1 cellular context compared by ENCODE assay signal in the genomic region with DNA sequence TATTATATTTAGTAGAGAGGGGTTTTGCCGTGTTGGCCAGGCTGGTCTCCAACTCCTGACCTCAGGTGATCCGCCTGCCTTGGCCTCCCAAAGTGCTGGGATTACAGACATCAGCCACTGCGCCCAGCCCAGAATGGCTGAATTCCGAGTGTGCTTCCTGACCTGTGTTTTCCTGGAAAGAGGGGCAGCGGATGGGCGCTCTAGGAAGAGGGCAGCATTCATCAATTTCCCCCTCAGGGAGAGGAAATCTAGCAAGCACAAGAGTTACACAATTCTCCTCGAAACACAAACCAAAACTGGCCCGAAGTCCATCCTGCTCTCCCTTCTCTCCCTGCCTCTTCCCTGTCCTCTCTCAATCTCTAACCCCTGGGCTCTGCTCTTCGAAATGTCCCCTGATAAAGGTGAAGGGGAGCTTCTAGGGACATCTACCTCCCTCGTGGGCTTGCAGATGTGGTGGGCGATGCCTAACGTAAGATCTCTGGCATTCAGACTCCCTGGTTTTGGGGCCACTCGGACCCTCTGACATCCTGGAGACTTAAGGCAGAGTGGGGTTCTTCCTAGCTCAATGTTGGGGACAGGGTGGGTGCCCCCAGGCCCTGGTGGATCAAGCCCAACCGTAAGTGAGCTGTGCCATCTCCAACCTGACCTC.
TF ChIP-seq lines count a peak whose summit lies in the region.

No MANE protein-coding gene starts in this region.

TF ChIP-seq in HepG2, 621 proteins besides CTCF, POLR2A, EP300 and RAD21 (continued from another document and continues in another):
- TF ChIP-seq, protein P1, sequence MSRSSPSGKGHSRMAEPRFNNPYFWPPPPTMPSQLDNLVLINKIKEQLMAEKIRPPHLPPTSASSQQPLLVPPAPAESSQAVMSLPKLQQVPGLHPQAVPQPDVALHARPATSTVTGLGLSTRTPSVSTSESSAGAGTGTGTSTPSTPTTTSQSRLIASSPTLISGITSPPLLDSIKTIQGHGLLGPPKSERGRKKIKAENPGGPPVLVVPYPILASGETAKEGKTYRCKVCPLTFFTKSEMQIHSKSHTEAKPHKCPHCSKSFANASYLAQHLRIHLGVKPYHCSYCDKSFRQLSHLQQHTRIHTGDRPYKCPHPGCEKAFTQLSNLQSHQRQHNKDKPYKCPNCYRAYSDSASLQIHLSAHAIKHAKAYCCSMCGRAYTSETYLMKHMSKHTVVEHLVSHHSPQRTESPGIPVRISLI (CRISPR knock-in tag; IDR thresholded peaks at IDR 0.05; ENCODE audit: borderline replicate concordance): peak; percentile 66; the same call in 1 of the 2 replicates
- TF ChIP-seq HOXA3 (CRISPR knock-in tag; IDR thresholded peaks at IDR 0.05) (peak; percentile 80), SRSF4 (IDR thresholded peaks at IDR 0.05; ENCODE audit: low read depth, low read length, poor library complexity, severe bottlenecking) (no peak), ZSCAN29 (CRISPR knock-in tag; conservative IDR thresholded peaks at IDR 0.05) (peak; percentile 78; the same call in 1 of the 2 replicates), ZNF205 (CRISPR knock-in tag; IDR thresholded peaks at IDR 0.05) (0 out of 2 replicates have a peak, but pooled peaks have one; percentile 69), SNAPC2 (CRISPR knock-in tag; IDR thresholded peaks at IDR 0.05) (no peak), ZNF264 (CRISPR knock-in tag; IDR thresholded peaks at IDR 0.05) (peak; percentile 89), RNF2 (conservative IDR thresholded peaks at IDR 0.05; ENCODE audit: low read depth) (no peak), MBNL3 (CRISPR knock-in tag; conservative IDR thresholded peaks at IDR 0.05) (no peak), FOXK2 (IDR thresholded peaks at IDR 0.05) (no peak), ZMAT3 (CRISPR knock-in tag; conservative IDR thresholded peaks at IDR 0.05) (no peak), TCF12 (IDR thresholded peaks at IDR 0.05) (no peak), TCF12 (CRISPR knock-in tag; IDR thresholded peaks at IDR 0.05) (no peak), ZMYM4 (CRISPR knock-in tag; IDR thresholded peaks at IDR 0.05) (peak; percentile 55), GABPB1 (CRISPR knock-in tag; IDR thresholded peaks at IDR 0.05) (peak; percentile 53), CHD4 (IDR thresholded peaks at IDR 0.05; ENCODE audit: borderline replicate concordance, low read length) (no peak), GATAD1 (CRISPR knock-in tag; IDR thresholded peaks at IDR 0.05) (0 out of 2 replicates have a peak, but pooled peaks have one; percentile 45), ATF7-NPFF (CRISPR knock-in tag; IDR thresholded peaks at IDR 0.05; ENCODE audit: low read depth) (no peak), ZFY (CRISPR knock-in tag; IDR thresholded peaks at IDR 0.05) (peak; percentile 40; the same call in 1 of the 2 replicates), CBX2 (IDR thresholded peaks at IDR 0.05; ENCODE audit: low read depth, low read length) (no peak), CBX2 (CRISPR knock-in tag; IDR thresholded peaks at IDR 0.05; ENCODE audit: low read depth) (no peak), HNRNPH1 (optimal IDR thresholded peaks at IDR 0.05; ENCODE audit: low read depth, low read length) (no peak), ZNF556 (CRISPR knock-in tag; IDR thresholded peaks at IDR 0.05; ENCODE audit: borderline replicate concordance) (peak; percentile 54; the same call in 1 of the 2 replicates), TOPORS (CRISPR knock-in tag; IDR thresholded peaks at IDR 0.05) (no peak), ZNF678 (CRISPR knock-in tag; IDR thresholded peaks at IDR 0.05) (no peak), RFXAP (CRISPR knock-in tag; IDR thresholded peaks at IDR 0.05; ENCODE audit: borderline replicate concordance) (peak; percentile 92), CENPT (CRISPR knock-in tag; IDR thresholded peaks at IDR 0.05; ENCODE audit: low read depth) (0 out of 2 replicates have a peak, but pooled peaks have one; percentile 22), ZNF839 (CRISPR knock-in tag; IDR thresholded peaks at IDR 0.05; ENCODE audit: borderline replicate concordance) (no peak), PHF20 (CRISPR knock-in tag; IDR thresholded peaks at IDR 0.05) (no peak), HNRNPL (IDR thresholded peaks at IDR 0.05; ENCODE audit: low read depth, low read length) (no peak), NFYC (CRISPR knock-in tag; IDR thresholded peaks at IDR 0.05) (no peak), ZBTB42 (CRISPR knock-in tag; IDR thresholded peaks at IDR 0.05) (no peak), MATR3 (CRISPR knock-in tag; IDR thresholded peaks at IDR 0.05) (no peak), NPAS2 (CRISPR knock-in tag; IDR thresholded peaks at IDR 0.05; ENCODE audit: borderline replicate concordance) (no peak), NR2F2 (IDR thresholded peaks at IDR 0.05; ENCODE audit: borderline replicate concordance, low read depth) (peak; percentile 67; the same call in 1 of the 2 replicates), ZNF263 (CRISPR knock-in tag; IDR thresholded peaks at IDR 0.05) (peak; percentile 53), KDM5B (CRISPR knock-in tag; IDR thresholded peaks at IDR 0.05; ENCODE audit: borderline replicate concordance) (no peak)
- TF ChIP-seq, protein P2, sequence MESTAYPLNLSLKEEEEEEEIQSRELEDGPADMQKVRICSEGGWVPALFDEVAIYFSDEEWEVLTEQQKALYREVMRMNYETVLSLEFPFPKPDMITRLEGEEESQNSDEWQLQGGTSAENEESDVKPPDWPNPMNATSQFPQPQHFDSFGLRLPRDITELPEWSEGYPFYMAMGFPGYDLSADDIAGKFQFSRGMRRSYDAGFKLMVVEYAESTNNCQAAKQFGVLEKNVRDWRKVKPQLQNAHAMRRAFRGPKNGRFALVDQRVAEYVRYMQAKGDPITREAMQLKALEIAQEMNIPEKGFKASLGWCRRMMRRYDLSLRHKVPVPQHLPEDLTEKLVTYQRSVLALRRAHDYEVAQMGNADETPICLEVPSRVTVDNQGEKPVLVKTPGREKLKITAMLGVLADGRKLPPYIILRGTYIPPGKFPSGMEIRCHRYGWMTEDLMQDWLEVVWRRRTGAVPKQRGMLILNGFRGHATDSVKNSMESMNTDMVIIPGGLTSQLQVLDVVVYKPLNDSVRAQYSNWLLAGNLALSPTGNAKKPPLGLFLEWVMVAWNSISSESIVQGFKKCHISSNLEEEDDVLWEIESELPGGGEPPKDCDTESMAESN (CRISPR knock-in tag; conservative IDR thresholded peaks at IDR 0.05): no peak
- TF ChIP-seq, protein P3, sequence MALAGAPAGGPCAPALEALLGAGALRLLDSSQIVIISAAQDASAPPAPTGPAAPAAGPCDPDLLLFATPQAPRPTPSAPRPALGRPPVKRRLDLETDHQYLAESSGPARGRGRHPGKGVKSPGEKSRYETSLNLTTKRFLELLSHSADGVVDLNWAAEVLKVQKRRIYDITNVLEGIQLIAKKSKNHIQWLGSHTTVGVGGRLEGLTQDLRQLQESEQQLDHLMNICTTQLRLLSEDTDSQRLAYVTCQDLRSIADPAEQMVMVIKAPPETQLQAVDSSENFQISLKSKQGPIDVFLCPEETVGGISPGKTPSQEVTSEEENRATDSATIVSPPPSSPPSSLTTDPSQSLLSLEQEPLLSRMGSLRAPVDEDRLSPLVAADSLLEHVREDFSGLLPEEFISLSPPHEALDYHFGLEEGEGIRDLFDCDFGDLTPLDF (CRISPR knock-in tag; IDR thresholded peaks at IDR 0.05): no peak
- TF ChIP-seq, protein P4, sequence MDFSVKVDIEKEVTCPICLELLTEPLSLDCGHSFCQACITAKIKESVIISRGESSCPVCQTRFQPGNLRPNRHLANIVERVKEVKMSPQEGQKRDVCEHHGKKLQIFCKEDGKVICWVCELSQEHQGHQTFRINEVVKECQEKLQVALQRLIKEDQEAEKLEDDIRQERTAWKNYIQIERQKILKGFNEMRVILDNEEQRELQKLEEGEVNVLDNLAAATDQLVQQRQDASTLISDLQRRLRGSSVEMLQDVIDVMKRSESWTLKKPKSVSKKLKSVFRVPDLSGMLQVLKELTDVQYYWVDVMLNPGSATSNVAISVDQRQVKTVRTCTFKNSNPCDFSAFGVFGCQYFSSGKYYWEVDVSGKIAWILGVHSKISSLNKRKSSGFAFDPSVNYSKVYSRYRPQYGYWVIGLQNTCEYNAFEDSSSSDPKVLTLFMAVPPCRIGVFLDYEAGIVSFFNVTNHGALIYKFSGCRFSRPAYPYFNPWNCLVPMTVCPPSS (IDR thresholded peaks at IDR 0.05): no peak
- TF ChIP-seq, protein P5, sequence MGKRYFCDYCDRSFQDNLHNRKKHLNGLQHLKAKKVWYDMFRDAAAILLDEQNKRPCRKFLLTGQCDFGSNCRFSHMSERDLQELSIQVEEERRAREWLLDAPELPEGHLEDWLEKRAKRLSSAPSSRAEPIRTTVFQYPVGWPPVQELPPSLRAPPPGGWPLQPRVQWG (CRISPR knock-in tag; IDR thresholded peaks at IDR 0.05; ENCODE audit: borderline replicate concordance, low read depth): no peak
- TF ChIP-seq, protein P6, sequence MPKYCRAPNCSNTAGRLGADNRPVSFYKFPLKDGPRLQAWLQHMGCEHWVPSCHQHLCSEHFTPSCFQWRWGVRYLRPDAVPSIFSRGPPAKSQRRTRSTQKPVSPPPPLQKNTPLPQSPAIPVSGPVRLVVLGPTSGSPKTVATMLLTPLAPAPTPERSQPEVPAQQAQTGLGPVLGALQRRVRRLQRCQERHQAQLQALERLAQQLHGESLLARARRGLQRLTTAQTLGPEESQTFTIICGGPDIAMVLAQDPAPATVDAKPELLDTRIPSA (CRISPR knock-in tag; IDR thresholded peaks at IDR 0.05; ENCODE audit: borderline replicate concordance): peak; percentile 45; the same call in 1 of the 2 replicates
- TF ChIP-seq, protein P7, sequence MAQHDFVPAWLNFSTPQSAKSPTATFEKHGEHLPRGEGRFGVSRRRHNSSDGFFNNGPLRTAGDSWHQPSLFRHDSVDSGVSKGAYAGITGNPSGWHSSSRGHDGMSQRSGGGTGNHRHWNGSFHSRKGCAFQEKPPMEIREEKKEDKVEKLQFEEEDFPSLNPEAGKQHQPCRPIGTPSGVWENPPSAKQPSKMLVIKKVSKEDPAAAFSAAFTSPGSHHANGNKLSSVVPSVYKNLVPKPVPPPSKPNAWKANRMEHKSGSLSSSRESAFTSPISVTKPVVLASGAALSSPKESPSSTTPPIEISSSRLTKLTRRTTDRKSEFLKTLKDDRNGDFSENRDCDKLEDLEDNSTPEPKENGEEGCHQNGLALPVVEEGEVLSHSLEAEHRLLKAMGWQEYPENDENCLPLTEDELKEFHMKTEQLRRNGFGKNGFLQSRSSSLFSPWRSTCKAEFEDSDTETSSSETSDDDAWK (CRISPR knock-in tag; IDR thresholded peaks at IDR 0.05): no peak
- TF ChIP-seq, protein P8, sequence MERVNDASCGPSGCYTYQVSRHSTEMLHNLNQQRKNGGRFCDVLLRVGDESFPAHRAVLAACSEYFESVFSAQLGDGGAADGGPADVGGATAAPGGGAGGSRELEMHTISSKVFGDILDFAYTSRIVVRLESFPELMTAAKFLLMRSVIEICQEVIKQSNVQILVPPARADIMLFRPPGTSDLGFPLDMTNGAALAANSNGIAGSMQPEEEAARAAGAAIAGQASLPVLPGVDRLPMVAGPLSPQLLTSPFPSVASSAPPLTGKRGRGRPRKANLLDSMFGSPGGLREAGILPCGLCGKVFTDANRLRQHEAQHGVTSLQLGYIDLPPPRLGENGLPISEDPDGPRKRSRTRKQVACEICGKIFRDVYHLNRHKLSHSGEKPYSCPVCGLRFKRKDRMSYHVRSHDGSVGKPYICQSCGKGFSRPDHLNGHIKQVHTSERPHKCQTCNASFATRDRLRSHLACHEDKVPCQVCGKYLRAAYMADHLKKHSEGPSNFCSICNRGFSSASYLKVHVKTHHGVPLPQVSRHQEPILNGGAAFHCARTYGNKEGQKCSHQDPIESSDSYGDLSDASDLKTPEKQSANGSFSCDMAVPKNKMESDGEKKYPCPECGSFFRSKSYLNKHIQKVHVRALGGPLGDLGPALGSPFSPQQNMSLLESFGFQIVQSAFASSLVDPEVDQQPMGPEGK (CRISPR knock-in tag; IDR thresholded peaks at IDR 0.05): peak; percentile 69
- TF ChIP-seq, protein P9, sequence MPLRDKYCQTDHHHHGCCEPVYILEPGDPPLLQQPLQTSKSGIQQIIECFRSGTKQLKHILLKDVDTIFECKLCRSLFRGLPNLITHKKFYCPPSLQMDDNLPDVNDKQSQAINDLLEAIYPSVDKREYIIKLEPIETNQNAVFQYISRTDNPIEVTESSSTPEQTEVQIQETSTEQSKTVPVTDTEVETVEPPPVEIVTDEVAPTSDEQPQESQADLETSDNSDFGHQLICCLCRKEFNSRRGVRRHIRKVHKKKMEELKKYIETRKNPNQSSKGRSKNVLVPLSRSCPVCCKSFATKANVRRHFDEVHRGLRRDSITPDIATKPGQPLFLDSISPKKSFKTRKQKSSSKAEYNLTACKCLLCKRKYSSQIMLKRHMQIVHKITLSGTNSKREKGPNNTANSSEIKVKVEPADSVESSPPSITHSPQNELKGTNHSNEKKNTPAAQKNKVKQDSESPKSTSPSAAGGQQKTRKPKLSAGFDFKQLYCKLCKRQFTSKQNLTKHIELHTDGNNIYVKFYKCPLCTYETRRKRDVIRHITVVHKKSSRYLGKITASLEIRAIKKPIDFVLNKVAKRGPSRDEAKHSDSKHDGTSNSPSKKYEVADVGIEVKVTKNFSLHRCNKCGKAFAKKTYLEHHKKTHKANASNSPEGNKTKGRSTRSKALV (CRISPR knock-in tag; IDR thresholded peaks at IDR 0.05): peak; percentile 73; the same call in 1 of the 2 replicates
- TF ChIP-seq, protein P10, sequence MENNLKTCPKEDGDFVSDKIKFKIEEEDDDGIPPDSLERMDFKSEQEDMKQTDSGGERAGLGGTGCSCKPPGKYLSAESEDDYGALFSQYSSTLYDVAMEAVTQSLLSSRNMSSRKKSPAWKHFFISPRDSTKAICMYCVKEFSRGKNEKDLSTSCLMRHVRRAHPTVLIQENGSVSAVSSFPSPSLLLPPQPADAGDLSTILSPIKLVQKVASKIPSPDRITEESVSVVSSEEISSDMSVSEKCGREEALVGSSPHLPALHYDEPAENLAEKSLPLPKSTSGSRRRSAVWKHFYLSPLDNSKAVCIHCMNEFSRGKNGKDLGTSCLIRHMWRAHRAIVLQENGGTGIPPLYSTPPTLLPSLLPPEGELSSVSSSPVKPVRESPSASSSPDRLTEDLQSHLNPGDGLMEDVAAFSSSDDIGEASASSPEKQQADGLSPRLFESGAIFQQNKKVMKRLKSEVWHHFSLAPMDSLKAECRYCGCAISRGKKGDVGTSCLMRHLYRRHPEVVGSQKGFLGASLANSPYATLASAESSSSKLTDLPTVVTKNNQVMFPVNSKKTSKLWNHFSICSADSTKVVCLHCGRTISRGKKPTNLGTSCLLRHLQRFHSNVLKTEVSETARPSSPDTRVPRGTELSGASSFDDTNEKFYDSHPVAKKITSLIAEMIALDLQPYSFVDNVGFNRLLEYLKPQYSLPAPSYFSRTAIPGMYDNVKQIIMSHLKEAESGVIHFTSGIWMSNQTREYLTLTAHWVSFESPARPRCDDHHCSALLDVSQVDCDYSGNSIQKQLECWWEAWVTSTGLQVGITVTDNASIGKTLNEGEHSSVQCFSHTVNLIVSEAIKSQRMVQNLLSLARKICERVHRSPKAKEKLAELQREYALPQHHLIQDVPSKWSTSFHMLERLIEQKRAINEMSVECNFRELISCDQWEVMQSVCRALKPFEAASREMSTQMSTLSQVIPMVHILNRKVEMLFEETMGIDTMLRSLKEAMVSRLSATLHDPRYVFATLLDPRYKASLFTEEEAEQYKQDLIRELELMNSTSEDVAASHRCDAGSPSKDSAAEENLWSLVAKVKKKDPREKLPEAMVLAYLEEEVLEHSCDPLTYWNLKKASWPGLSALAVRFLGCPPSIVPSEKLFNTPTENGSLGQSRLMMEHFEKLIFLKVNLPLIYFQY (CRISPR knock-in tag; IDR thresholded peaks at IDR 0.05; ENCODE audit: borderline replicate concordance): 0 out of 2 replicates have a peak, but pooled peaks have one; percentile 40
